Comparison of ENCODE assay signal across 16 cellular contexts in genomic region chr15:98440917-98441316, GRCh38.
DNase-seq lines count a peak whose midpoint lies in the region; ATAC-seq and TF ChIP-seq lines count a peak whose summit lies in the region.
"Had no signal": no experiment of that assay in that cellular context is flagged by ENCODE, and none has a peak within 500 bp of the region (broad histone marks: within the 10 kb centered on the region; RNA-seq: fewer than 3 reads in every experiment).

No MANE protein-coding gene starts in this region.

- TF ChIP-seq CTCF in type B pancreatic cell (conservative IDR thresholded peaks at IDR 0.05) = no peak

- H3K27ac Mint-ChIP-seq in type B pancreatic cell = peak overlapping the region; percentile 39
- H3K27ac Mint-ChIP-seq in T-helper 17 cell = no peak overlapping the region
- H3K27ac Mint-ChIP-seq: activated naive CD4-positive, alpha-beta T cell treated with anti-CD3 and anti-CD28 coated beads, Interleukin-2, amount 10 ng/mL, durations not matched to agents 7 days and 5 days had no signal

- H3K36me3 Mint-ChIP-seq in type B pancreatic cell = no peaks in the 10 kb centered on the region
- H3K36me3 Mint-ChIP-seq in T-helper 17 cell (ENCODE audit: low read depth) = peaks cover 2% of the 10 kb centered on the region
- H3K36me3 Mint-ChIP-seq: activated naive CD4-positive, alpha-beta T cell treated with anti-CD3 and anti-CD28 coated beads, Interleukin-2, amount 10 ng/mL, durations not matched to agents 7 days and 5 days had no signal

- DNase-seq in NOMO-1 treated with DMSO at 0.1 percent for 48 hours (lab: John Stamatoyannopoulos, UW; ENCODE audit: unreplicated experiment) (peak; percentile 2), NOMO-1 treated with dmso at 0.1 percent for 144 hours (lab: John Stamatoyannopoulos, UW; ENCODE audit: unreplicated experiment) (no peak), OCI-M1 (lab: John Stamatoyannopoulos, UW) (peak; percentile 2), type B pancreatic cell (ENCODE audit: extremely low spot score, unreplicated experiment) (no peak), T-helper 17 cell (no peak), SIG-M5 (lab: John Stamatoyannopoulos, UW) (no peak)
- DNase-seq: activated naive CD4-positive, alpha-beta T cell treated with anti-CD3 and anti-CD28 coated beads, Interleukin-2, amount 10 ng/mL, durations not matched to agents 7 days and 5 days; glutamatergic neuron; islet precursor cell; NCI-H2081; NCI-H82; SHP77 treated with DMSO at 0.1 percent for 48 hours; thyroid gland had no signal

- H3K27me3 Mint-ChIP-seq in type B pancreatic cell (peaks cover 6% of the 10 kb centered on the region), T-helper 17 cell (peaks cover 40% of the 10 kb centered on the region)

- ATAC-seq in HG03060 (IDR thresholded peaks at IDR 0.05; ENCODE audit: low read depth, unreplicated experiment) (peak; percentile 54), GM19467 (IDR thresholded peaks at IDR 0.05; ENCODE audit: unreplicated experiment) (no peak), T-helper 17 cell (no peak)
- ATAC-seq: pancreas had no signal

- H3K4me1 Mint-ChIP-seq in type B pancreatic cell (ENCODE audit: unreplicated experiment) (peaks cover 22% of the 10 kb centered on the region), T-helper 17 cell (no peaks in the 10 kb centered on the region)

- H3K9me3 Mint-ChIP-seq in type B pancreatic cell = no peaks in the 10 kb centered on the region
- H3K9me3 Mint-ChIP-seq: activated naive CD4-positive, alpha-beta T cell treated with anti-CD3 and anti-CD28 coated beads, Interleukin-2, amount 10 ng/mL, durations not matched to agents 7 days and 5 days had no signal

- H3K4me3 Mint-ChIP-seq in type B pancreatic cell = no peak overlapping the region
- H3K4me3 Mint-ChIP-seq in T-helper 17 cell = no peak overlapping the region
- H3K4me3 Mint-ChIP-seq: activated naive CD4-positive, alpha-beta T cell treated with anti-CD3 and anti-CD28 coated beads, Interleukin-2, amount 10 ng/mL, durations not matched to agents 7 days and 5 days had no signal

- H3K9me3 ChIP-seq in T-helper 17 cell (ENCODE audit: control insufficient read depth, low read length, poor library complexity, severe bottlenecking) = no peaks in the 10 kb centered on the region
- H3K9me3 ChIP-seq: pancreas, thyroid gland had no signal

Comparison
In these comparisons a context has a peak if more than half of its experiments do, and no peak if none do; other contexts are left out.
1. DNase-seq: peak in NOMO-1 treated with DMSO at 0.1 percent for 48 hours (single experiment) and OCI-M1 (single experiment); none in NOMO-1 treated with dmso at 0.1 percent for 144 hours (single experiment), type B pancreatic cell (single experiment), T-helper 17 cell (0 of 3) and SIG-M5 (single experiment).